In the genomic region with DNA sequence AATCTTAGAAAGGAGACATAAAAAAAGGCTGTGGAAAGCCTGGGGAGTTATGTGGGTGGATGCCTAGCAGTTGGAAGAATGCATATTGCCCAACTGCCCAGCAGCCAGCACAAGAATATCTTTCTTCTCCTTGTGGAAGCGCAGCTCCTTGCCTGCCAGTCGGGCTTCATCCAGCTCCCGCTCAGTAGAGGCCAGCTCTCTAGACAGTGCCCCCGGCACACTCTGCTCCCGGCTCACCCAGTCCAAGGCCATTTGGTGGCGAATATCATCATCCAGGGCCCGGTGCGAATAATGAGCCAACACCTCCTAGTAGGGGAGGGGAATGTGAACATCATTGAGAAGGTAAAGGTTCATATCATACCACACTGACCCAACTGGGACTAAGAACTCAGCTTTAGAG, we compare ENCODE assay signal across 22 cellular contexts. TPM values are rescaled to one million over a fixed set of nuclear protein-coding genes. Genes with fewer than 3 reads are reported as not detected.
A peak's percentile ranks its signal among the peaks of the same experiment; 100 is the strongest.
DNase-seq lines count a peak whose midpoint lies in the region; ATAC-seq, FAIRE-seq and TF ChIP-seq lines count a peak whose summit lies in the region.
"Had no signal": no experiment of that assay in that cellular context is flagged by ENCODE, and none has a peak within 500 bp of the region (broad histone marks: within the 10 kb centered on the region; RNA-seq: fewer than 3 reads in every experiment).

No MANE protein-coding gene starts in this region.

- H3K23ac ChIP-seq in trophoblast cell (ENCODE audit: low read length), result no peak overlapping the region

- no peak overlapping the region for H3K4me2 ChIP-seq in trophoblast cell (ENCODE audit: low read length)

- H3K18ac ChIP-seq in trophoblast cell (ENCODE audit: low read length), result no peak overlapping the region

- no peak overlapping the region for H3K4ac ChIP-seq in trophoblast cell (ENCODE audit: low read depth, low read length)

- H3K4me1 Mint-ChIP-seq in endodermal cell, result peaks cover 40% of the 10 kb centered on the region
- H3K4me1 Mint-ChIP-seq: nephron had no signal

- H2BK120ac ChIP-seq in trophoblast cell (ENCODE audit: insufficient read depth, low read length, poor library complexity), result no peak overlapping the region

- POLR2A ChIA-PET in Panc1 (lab: Charles Lee), result no interaction called here

- intact Hi-C loops in Panc1 (cut with micrococcal nuclease; ENCODE audit: unreplicated experiment), result no loop called here

- H4K8ac ChIP-seq in trophoblast cell (ENCODE audit: low read depth, low read length), result no peak overlapping the region

- H2AK5ac ChIP-seq in trophoblast cell (ENCODE audit: low read length), result no peak overlapping the region

- in situ Hi-C loops in Panc1 (cut with HindIII; ENCODE audit: low pct_unique_long_range_greater_than_20kb, low sequenced_read_pairs), result no loop called here

- CTCF ChIA-PET in Panc1 (lab: Charles Lee), result no interaction called here

- no peak overlapping the region for H2BK5ac ChIP-seq in trophoblast cell (ENCODE audit: low read depth, low read length, poor library complexity)

- H3K79me2 ChIP-seq in trophoblast cell (ENCODE audit: control insufficient read depth, insufficient read depth, low read length, poor library complexity), result no peaks in the 10 kb centered on the region

- H3K36me3 Mint-ChIP-seq in endodermal cell (ENCODE audit: low read depth), result peaks cover 15% of the 10 kb centered on the region

- no peaks in the 10 kb centered on the region for H3K79me1 ChIP-seq in trophoblast cell (ENCODE audit: low read length)

- H3K9ac ChIP-seq in endodermal cell (ENCODE audit: extremely low read depth, low read length, poor library complexity, severe bottlenecking), result no peak overlapping the region
- no peak overlapping the region for H3K9ac ChIP-seq in trophoblast cell (ENCODE audit: low read length)

- no peak overlapping the region for H4K12ac ChIP-seq in trophoblast cell (ENCODE audit: low read depth, low read length)

- ATAC-seq in Panc1 (0 out of 2 replicates have a peak, but pooled peaks have one; percentile 26), GM19324 (IDR thresholded peaks at IDR 0.05; ENCODE audit: low FRiP score, unreplicated experiment) (no peak)
- ATAC-seq: Right ventricle myocardium inferior had no signal

- H3K27me3 Mint-ChIP-seq in endodermal cell (ENCODE audit: insufficient read depth), result no peaks in the 10 kb centered on the region
- H3K27me3 Mint-ChIP-seq: activated naive CD4-positive, alpha-beta T cell treated with anti-CD3 and anti-CD28 coated beads, Interleukin-2, amount 10 ng/mL, durations not matched to agents 7 days and 5 days; CD4-positive, alpha-beta memory T cell had no signal

- H2BK12ac ChIP-seq in trophoblast cell (ENCODE audit: low read length), result no peak overlapping the region

- no peak for FAIRE-seq in small intestine (lab: Jason Lieb, UNC)
- FAIRE-seq: colon, keratinocyte had no signal

- H2AFZ ChIP-seq in trophoblast cell (ENCODE audit: insufficient read depth, low read length, poor library complexity), result no peak overlapping the region

- H4K91ac ChIP-seq in trophoblast cell (ENCODE audit: low read depth, low read length), result no peak overlapping the region

- WGBS in endodermal cell (ENCODE audit: insufficient coverage in 1 of 2, insufficient read length in 1 of 2), 2 experiments, result 96 to 97% methylated on average over 3 to 8 of the region's 8 CpGs
- no CpG with 5 or more reads among the region's 8 CpGs for WGBS in trophoblast cell (ENCODE audit: extremely low coverage, insufficient coverage, insufficient read length)
- WGBS in small intestine, 3 donors, result 86 to 93% (median 90%) methylated on average over 8 of the region's 8 CpGs

- H3K4me1 ChIP-seq in Panc1 (ENCODE audit: control insufficient read depth, insufficient read depth, low read length) (no peaks in the 10 kb centered on the region), endodermal cell (ENCODE audit: control insufficient read depth, insufficient read depth, low read length) (peaks cover 16% of the 10 kb centered on the region), trophoblast cell (ENCODE audit: control insufficient read depth in 1 of 2, insufficient read depth in 2 of 2, low read length in 2 of 2) (no peaks in the 10 kb centered on the region), small intestine (ENCODE audit: control insufficient read depth in 2 of 2, insufficient read depth in 1 of 2, low read depth in 1 of 2, low read length in 1 of 2) (no peaks in the 10 kb centered on the region)

- TF ChIP-seq CTCF in Panc1 (IDR thresholded peaks at IDR 0.05) (no peak), endodermal cell (conservative IDR thresholded peaks at IDR 0.05) (no peak)

- H3K9me3 Mint-ChIP-seq in endodermal cell, result no peaks in the 10 kb centered on the region
- H3K9me3 Mint-ChIP-seq: activated naive CD4-positive, alpha-beta T cell treated with anti-CD3 and anti-CD28 coated beads, Interleukin-2, amount 10 ng/mL, durations not matched to agents 7 days and 5 days; CD4-positive, alpha-beta memory T cell; nephron had no signal

- H3K14ac ChIP-seq in trophoblast cell (ENCODE audit: low read length), result no peak overlapping the region

- peak; percentile 50 for DNase-seq in GM03348 (ENCODE audit: low spot score)
- no peak for DNase-seq in Panc1 (ENCODE audit: low read depth, low spot score)
- no peak for DNase-seq in endodermal cell
- peak; percentile 53 to 69 for DNase-seq in trophoblast cell
- DNase-seq in GOT3 (lab: John Stamatoyannopoulos, UW), result no peak
- DNase-seq in small intestine, result no peak
- no peak for DNase-seq in iPS-NIHi7 (ENCODE audit: extremely low spot score)
- DNase-seq: activated naive CD4-positive, alpha-beta T cell treated with anti-CD3 and anti-CD28 coated beads, Interleukin-2, amount 10 ng/mL, durations not matched to agents 7 days and 5 days; CD4-positive, alpha-beta memory T cell; DMS79 treated with DMSO at 0.1 percent for 48 hours; hippocampal formation; mesenchymal stem cell; NCI-H1092; NCI-H2081 treated with DMSO at 0.1 percent for 48 hours; NCI-H526; stimulated activated CD4-positive, alpha-beta T cell treated with anti-CD3 and anti-CD28 coated beads, Interleukin-12 subunit alpha, Interleukin-12 subunit beta, amount 100 ng/mL, for 4 hours; stimulated activated CD8-positive, alpha-beta memory T cell treated with anti-CD3 and anti-CD28 coated beads, Interleukin-4, amount 100 ng/mL, for 48 hours had no signal

- H3K27ac Mint-ChIP-seq in endodermal cell, result peak overlapping the region; percentile 89
- H3K27ac Mint-ChIP-seq: nephron had no signal

- H3K27me3 ChIP-seq in Panc1 (ENCODE audit: control insufficient read depth, insufficient read depth, low read length) (no peaks in the 10 kb centered on the region), endodermal cell (ENCODE audit: control insufficient read depth, insufficient read depth, low read length, poor library complexity, severe bottlenecking) (no peaks in the 10 kb centered on the region), trophoblast cell (ENCODE audit: insufficient read depth, low read length) (no peaks in the 10 kb centered on the region), small intestine (ENCODE audit: control insufficient read depth in 2 of 2, insufficient read depth in 2 of 2, low read length in 2 of 2) (no peaks in the 10 kb centered on the region)

- no peaks in the 10 kb centered on the region for H3K9me3 ChIP-seq in Panc1 (ENCODE audit: control insufficient read depth, insufficient read depth, low read depth, low read length)
- no peaks in the 10 kb centered on the region for H3K9me3 ChIP-seq in endodermal cell (ENCODE audit: control insufficient read depth, low read length)
- no peaks in the 10 kb centered on the region for H3K9me3 ChIP-seq in trophoblast cell (ENCODE audit: insufficient read depth, low read depth, low read length)
- no peaks in the 10 kb centered on the region for H3K9me3 ChIP-seq in small intestine (ENCODE audit: control insufficient read depth, low read depth)

- H3K27ac ChIP-seq in Panc1 (ENCODE audit: low read length) (no peak overlapping the region), endodermal cell (ENCODE audit: low read depth, low read length) (no peak overlapping the region), trophoblast cell (ENCODE audit: low read depth, low read length) (no peak overlapping the region), small intestine (ENCODE audit: low read depth in 1 of 2, low read length in 1 of 2) (no peak overlapping the region)

- H3K4me3 ChIP-seq in Panc1 (ENCODE audit: low read depth in 2 of 2, low read length in 2 of 2) (no peak overlapping the region), endodermal cell (ENCODE audit: low read length) (no peak overlapping the region), trophoblast cell (ENCODE audit: low read depth, low read length) (no peak overlapping the region), small intestine (ENCODE audit: low read depth in 1 of 2, low read length in 2 of 2) (no peak overlapping the region)

- no TSS peak for BruUV-seq in Panc1 (replicated peaks; lab: Mats Ljungman, UMichigan)

- no peak overlapping the region for H3K4me3 Mint-ChIP-seq in endodermal cell
- H3K4me3 Mint-ChIP-seq: activated naive CD4-positive, alpha-beta T cell treated with anti-CD3 and anti-CD28 coated beads, Interleukin-2, amount 10 ng/mL, durations not matched to agents 7 days and 5 days; CD4-positive, alpha-beta memory T cell; nephron had no signal

- H3K36me3 ChIP-seq in Panc1 (ENCODE audit: control insufficient read depth, insufficient read depth, low read length) (peaks cover 11% of the 10 kb centered on the region), endodermal cell (ENCODE audit: control insufficient read depth, insufficient read depth, low read length) (peaks cover 41% of the 10 kb centered on the region), trophoblast cell (ENCODE audit: control insufficient read depth in 1 of 2, insufficient read depth in 2 of 2, low read length in 2 of 2) (no peaks in the 10 kb centered on the region), small intestine (ENCODE audit: control insufficient read depth in 2 of 2, insufficient read depth in 2 of 2, low read length in 2 of 2) (peaks cover 0 to 1% of the 10 kb centered on the region in 2 donors)

RNA-seq across cellular contexts. Expression of gene RBM8A, which starts 9.0 kb away (rescaled TPM):
- total RNA-seq in Panc1 (2021; ENCODE audit: unreplicated experiment), result 172 TPM
- 208 TPM for polyA plus RNA-seq in Panc1 (2012; ENCODE audit: insufficient read length)
- 100 to 1,000 TPM; 299 to 314 TPM for total RNA-seq in endodermal cell
- 181 TPM for polyA plus RNA-seq in endodermal cell (2013, experiment 1 of 2)
- 193 TPM for polyA plus RNA-seq in endodermal cell (2013, experiment 2 of 2)
- polyA plus RNA-seq in trophoblast cell (2013), result 173 and 182 TPM in 2 replicates
- polyA plus RNA-seq in small intestine, result 100 to 1,000 TPM in 1 of 3 donors, 10 to 100 TPM in 2; 62.2 to 151 (median 95.9) TPM

RNA-seq across cellular contexts. Expression of gene PEX11B, which starts 17.7 kb away (rescaled TPM):
- total RNA-seq in Panc1 (2021; ENCODE audit: unreplicated experiment) (27.4 TPM), endodermal cell (10 to 100 TPM; 12.9 to 16.0 TPM)
- 28.0 TPM for polyA plus RNA-seq in Panc1 (2012; ENCODE audit: insufficient read length)
- 18.2 TPM for polyA plus RNA-seq in endodermal cell (2013, experiment 1 of 2)
- polyA plus RNA-seq in endodermal cell (2013, experiment 2 of 2), result 21.8 TPM
- 10.6 and 12.2 TPM in 2 replicates for polyA plus RNA-seq in trophoblast cell (2013)
- 10 to 100 TPM; 30.6 to 41.2 (median 32.7) TPM for polyA plus RNA-seq in small intestine

RNA-seq across cellular contexts. Expression of gene LIX1L, which starts 21.6 kb away (rescaled TPM):
- total RNA-seq in Panc1 (2021; ENCODE audit: unreplicated experiment), result 23.3 TPM
- polyA plus RNA-seq in Panc1 (2012; ENCODE audit: insufficient read length), result 8.6 TPM
- total RNA-seq in endodermal cell, result 10 to 100 TPM; 16.6 to 21.3 TPM
- 25.7 TPM for polyA plus RNA-seq in endodermal cell (2013, experiment 1 of 2)
- 28.8 TPM for polyA plus RNA-seq in endodermal cell (2013, experiment 2 of 2)
- 2.1 and 2.2 TPM in 2 replicates for polyA plus RNA-seq in trophoblast cell (2013)
- 1 to 10 TPM in 2 of 3 donors, under 1 TPM in 1; 0.67 to 7.1 (median 3.2) TPM for polyA plus RNA-seq in small intestine

RNA-seq across cellular contexts. Expression of gene ITGA10, which starts 26.4 kb away (rescaled TPM):
- total RNA-seq in Panc1 (2021; ENCODE audit: unreplicated experiment) (2.2 TPM), endodermal cell (under 1 TPM; 0.18 to 0.33 TPM)
- 1.3 TPM for polyA plus RNA-seq in Panc1 (2012; ENCODE audit: insufficient read length)
- polyA plus RNA-seq in endodermal cell (2013, experiment 1 of 2), result 0.18 TPM
- 0.08 TPM for polyA plus RNA-seq in endodermal cell (2013, experiment 2 of 2)
- polyA plus RNA-seq in trophoblast cell (2013), result 0.06 and 0.07 TPM in 2 replicates
- 1 to 10 TPM in 1 of 3 donors, under 1 TPM in 2; 0.54 to 1.9 (median 0.67) TPM for polyA plus RNA-seq in small intestine

RNA-seq across cellular contexts. Expression of gene ANKRD34A, which starts 28.1 kb away (rescaled TPM):
- total RNA-seq in Panc1 (2021; ENCODE audit: unreplicated experiment), result 1.4 TPM
- polyA plus RNA-seq in Panc1 (2012; ENCODE audit: insufficient read length), result 2.9 TPM
- 1 to 10 TPM in 1 of 2 donors, under 1 TPM in 1; 0.55 to 1.4 TPM for total RNA-seq in endodermal cell
- 0.64 TPM for polyA plus RNA-seq in endodermal cell (2013, experiment 1 of 2)
- polyA plus RNA-seq in endodermal cell (2013, experiment 2 of 2), result 0.37 TPM
- polyA plus RNA-seq in trophoblast cell (2013), result 0.08 and 0.11 TPM in 2 replicates
- 1 to 10 TPM in 1 of 3 donors, under 1 TPM in 2; 0.48 to 1.1 (median 0.54) TPM for polyA plus RNA-seq in small intestine

Comparison
In these comparisons a context has a peak if more than half of its experiments do, and no peak if none do; other contexts are left out.
1. DNase-seq: peak in GM03348 (single experiment) and trophoblast cell (2 of 2); none in Panc1 (single experiment), endodermal cell (single experiment), GOT3 (single experiment), small intestine (single experiment) and iPS-NIHi7 (single experiment).